9 cellular contexts compared by ENCODE assay signal in the genomic region with DNA sequence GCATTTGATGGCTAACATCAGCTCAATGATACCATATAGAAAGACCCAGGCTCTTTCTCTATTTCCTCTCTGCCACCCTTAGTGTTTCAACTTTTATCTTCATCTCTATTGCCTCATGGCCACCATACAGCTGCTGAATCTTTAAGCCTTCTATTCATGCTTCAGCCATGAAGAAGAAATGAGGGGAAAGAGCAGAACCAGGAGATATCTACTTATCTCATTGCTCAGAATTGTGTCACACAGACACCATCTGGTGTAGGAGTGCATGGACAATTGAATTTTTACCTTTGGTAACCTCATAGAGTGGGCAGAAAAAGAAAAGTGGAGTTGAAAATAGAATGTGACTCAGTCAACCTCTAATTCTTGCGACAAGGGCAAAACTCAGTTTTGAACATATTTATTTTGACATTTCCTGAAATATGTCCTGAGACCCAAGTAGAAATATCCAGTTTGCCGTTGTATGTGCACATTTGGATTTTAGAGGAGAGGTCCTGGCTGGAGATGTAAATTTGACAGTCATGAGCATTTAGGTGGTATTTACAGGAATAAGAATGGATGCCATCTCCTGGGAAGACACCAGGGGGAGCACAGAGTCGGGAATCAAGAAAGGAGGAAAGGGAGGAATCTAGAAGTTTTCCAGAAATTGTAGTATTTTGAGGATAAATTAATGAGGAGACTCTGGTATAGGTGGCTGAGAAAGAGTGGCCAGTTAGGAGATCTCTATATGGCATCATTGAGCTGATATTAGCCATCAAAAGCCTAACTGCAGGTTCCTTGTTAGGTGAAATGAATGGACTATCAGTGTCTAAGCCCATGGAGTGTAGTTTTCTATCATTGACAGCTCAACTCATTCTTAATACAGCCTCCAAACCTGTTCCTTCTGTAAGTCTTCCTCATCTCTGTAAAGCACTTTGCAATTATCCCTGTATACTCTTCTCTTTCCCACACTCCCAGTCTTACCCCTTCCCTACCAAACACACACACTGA. TPM values are rescaled to one million over a fixed set of nuclear protein-coding genes. Genes with fewer than 3 reads are reported as not detected.
DNase-seq lines count a peak whose midpoint lies in the region; ATAC-seq, FAIRE-seq and TF ChIP-seq lines count a peak whose summit lies in the region.
"Had no signal": no experiment of that assay in that cellular context is flagged by ENCODE, and none has a peak within 500 bp of the region (broad histone marks: within the 10 kb centered on the region; RNA-seq: fewer than 3 reads in every experiment).

No MANE protein-coding gene starts in this region.

- H3K9ac ChIP-seq in IMR-90 (ENCODE audit: low read depth, low read length) (no peak overlapping the region), HepG2 (ENCODE audit: insufficient read depth, low read depth, low read length) (no peak overlapping the region)

- H2AFZ ChIP-seq in IMR-90 (replicated peaks; ENCODE audit: low read length, poor library complexity) (no peak overlapping the region), HepG2 (ENCODE audit: low read length) (no peak overlapping the region)

- H3K9me3 Mint-ChIP-seq in MCF 10A (ENCODE audit: unreplicated experiment), result no peaks in the 10 kb centered on the region

- H2BK20ac ChIP-seq in IMR-90 (ENCODE audit: low read depth, low read length), result no peak overlapping the region

- no peak overlapping the region for H3K14ac ChIP-seq in IMR-90 (replicated peaks; ENCODE audit: low read depth, low read length)

- H3K4ac ChIP-seq in IMR-90 (ENCODE audit: low read depth, low read length), result no peak overlapping the region

- H3K27me3 Mint-ChIP-seq in MCF 10A (ENCODE audit: insufficient read depth, unreplicated experiment), result peaks cover 93% of the 10 kb centered on the region

- no peaks in the 10 kb centered on the region for H3K4me1 Mint-ChIP-seq in MCF 10A (ENCODE audit: insufficient read depth, unreplicated experiment)

- H2BK120ac ChIP-seq in IMR-90 (ENCODE audit: low read depth, low read length), result no peak overlapping the region

- dilution Hi-C loops in IMR-90 (cut with HindIII; ENCODE audit: low sequenced_read_pairs, unreplicated experiment), result no loop called here

- DNase-seq in CD1c-positive myeloid dendritic cell (ENCODE audit: extremely low spot score), result peak; percentile 26
- DNase-seq in IMR-90, result peak; percentile 41
- peak; percentile 58 for DNase-seq in MCF 10A (ENCODE audit: unreplicated experiment)
- peak; percentile 24 for DNase-seq in HepG2 (ENCODE audit: low spot score)
- peak; percentile 35 for DNase-seq in urothelium cell line (ENCODE audit: low spot score)
- no peak for DNase-seq in MV-4-11 (lab: John Stamatoyannopoulos, UW)
- DNase-seq in GOT3 (lab: John Stamatoyannopoulos, UW), result no peak
- DNase-seq in stimulated activated naive CD4-positive, alpha-beta T cell treated with Interleukin-2 at 50 U/mL for 16 hours (lab: John Stamatoyannopoulos, UW), result no peak

- H3K4me1 ChIP-seq in IMR-90 (ENCODE audit: control insufficient read depth, insufficient read depth, low read length) (no peaks in the 10 kb centered on the region), HepG2 (ENCODE audit: insufficient read depth, low read length) (no peaks in the 10 kb centered on the region)

- POLR2A ChIA-PET in IMR-90 (lab: Charles Lee; ENCODE audit: unreplicated experiment) (no interaction called here), MCF 10A (lab: Yijun Ruan, JAX) (no interaction called here), HepG2 (lab: Yijun Ruan, JAX) (no interaction called here)

- H3K27ac Mint-ChIP-seq in MCF 10A (ENCODE audit: low read depth, unreplicated experiment), result no peak overlapping the region

- no peak overlapping the region for H4K5ac ChIP-seq in IMR-90 (ENCODE audit: low read depth, low read length)

- in situ Hi-C loops in IMR-90 (cut with MboI; ENCODE audit: low sequenced_read_pairs) (loop anchor here (25.0 kb wide), 1 partner anchor 664 kb away; no protein-coding TSS in a partner anchor), HepG2 (cut with HindIII; ENCODE audit: extremely low pct_ligation_motif_present, low pct_unique_long_range_greater_than_20kb) (no loop called here)

- peak; percentile 79 for ATAC-seq in IMR-90 (ENCODE audit: low read depth)
- ATAC-seq in HepG2, result 0 out of 3 replicates have a peak, but pooled peaks have one; percentile 40

- no peaks in the 10 kb centered on the region for H3K9me1 ChIP-seq in IMR-90 (ENCODE audit: insufficient read depth, low read length)

- H3K56ac ChIP-seq in IMR-90 (ENCODE audit: extremely low read depth, insufficient read depth, low read length), result no peak overlapping the region

- TF ChIP-seq RAD21 in IMR-90 (IDR thresholded peaks at IDR 0.05; ENCODE audit: low read length), result peak; percentile 48
- no peak for TF ChIP-seq RAD21 in HepG2 (CRISPR knock-in tag; IDR thresholded peaks at IDR 0.05)

- TF ChIP-seq CTCF in IMR-90 (conservative IDR thresholded peaks at IDR 0.05; ENCODE audit: low read depth, low read length) (peak; percentile 69), MCF 10A (IDR thresholded peaks at IDR 0.05; ENCODE audit: unreplicated experiment) (peak; percentile 76), HepG2 (CRISPR knock-in tag; IDR thresholded peaks at IDR 0.05) (peak; percentile 66)

- H3K9me3 ChIP-seq in IMR-90 (ENCODE audit: control insufficient read depth, insufficient read depth, low read length), result no peaks in the 10 kb centered on the region
- H3K9me3 ChIP-seq in HepG2 (ENCODE audit: low read length), result no peaks in the 10 kb centered on the region

- H3K23ac ChIP-seq in IMR-90 (ENCODE audit: low read depth, low read length), result no peak overlapping the region

- TF ChIP-seq EP300 in HepG2 (IDR thresholded peaks at IDR 0.05; ENCODE audit: low read depth in 2 of 2, low read length in 2 of 2) (no peak), HepG2 (CRISPR knock-in tag; IDR thresholded peaks at IDR 0.05; ENCODE audit: borderline replicate concordance) (no peak)

- TF ChIP-seq POLR2A in IMR-90 (IDR thresholded peaks at IDR 0.05; ENCODE audit: low read depth, low read length) (no peak), HepG2 (IDR thresholded peaks at IDR 0.05; ENCODE audit: insufficient read depth in 1 of 2, low read depth in 2 of 2, low read length in 2 of 2) (no peak)

- peaks cover 7% of the 10 kb centered on the region for H3K27me3 ChIP-seq in IMR-90 (ENCODE audit: control insufficient read depth, insufficient read depth, low read length)
- H3K27me3 ChIP-seq in HepG2 (ENCODE audit: control insufficient read depth in 1 of 2, insufficient read depth in 2 of 2, low read length in 2 of 2), result no peaks in the 10 kb centered on the region

- no peak overlapping the region for H2BK15ac ChIP-seq in IMR-90 (ENCODE audit: low read depth, low read length)

- no peak overlapping the region for H3K4me3 ChIP-seq in IMR-90 (ENCODE audit: insufficient read depth, low read depth, low read length)
- H3K4me3 ChIP-seq in HepG2 (replicated peaks in 1 of 3; ENCODE audit: insufficient read depth in 1 of 3, low read depth in 2 of 3, low read length in 3 of 3), result no peak overlapping the region

- no peak overlapping the region for H4K8ac ChIP-seq in IMR-90 (ENCODE audit: low read depth in 2 of 2, low read length in 2 of 2)

- H3K27ac ChIP-seq in IMR-90 (ENCODE audit: insufficient read depth, low read length) (no peak overlapping the region), HepG2 (ENCODE audit: extremely low read length, insufficient read depth, low read length) (no peak overlapping the region)
- H3K27ac ChIP-seq: epithelial cell of prostate had no signal

- H3K4me2 ChIP-seq in IMR-90 (ENCODE audit: low read depth, low read length) (no peak overlapping the region), HepG2 (ENCODE audit: low read depth, low read length) (no peak overlapping the region)

- no peaks in the 10 kb centered on the region for H3K79me2 ChIP-seq in HepG2 (ENCODE audit: insufficient read depth, low read length)

- WGBS in IMR-90 (ENCODE audit: extremely low coverage in 2 of 2, insufficient read length in 1 of 2), 2 experiments, result 33% methylated on average over 3 of the region's 3 CpGs; no CpG with 5 or more reads in 1 of the 2 experiments
- WGBS in HepG2 (ENCODE audit: low lambda C conversion rate), result 30% methylated on average over 3 of the region's 3 CpGs

- H3K36me3 ChIP-seq in IMR-90 (ENCODE audit: control insufficient read depth, insufficient read depth, low read length) (no peaks in the 10 kb centered on the region), HepG2 (replicated peaks in 1 of 2; ENCODE audit: control insufficient read depth in 1 of 2, insufficient read depth in 2 of 2, low read length in 2 of 2) (no peaks in the 10 kb centered on the region)

- H3K4me3 Mint-ChIP-seq in MCF 10A (ENCODE audit: unreplicated experiment), result no peak overlapping the region

- no peak overlapping the region for H2AK5ac ChIP-seq in IMR-90 (ENCODE audit: low read depth, low read length)

- no peaks in the 10 kb centered on the region for H3K36me3 Mint-ChIP-seq in MCF 10A (ENCODE audit: insufficient read depth, unreplicated experiment)

- no peak overlapping the region for H3K18ac ChIP-seq in IMR-90 (ENCODE audit: low read depth, low read length)

- CTCF ChIA-PET in IMR-90 (lab: Yijun Ruan, JAX) (interaction anchor here (0.7 kb wide), 1 partner anchor 351 kb away, joined by 3 read pairs; no protein-coding TSS in a partner anchor), MCF 10A (lab: Yijun Ruan, JAX) (interaction anchor here (0.5 to 7.7 kb wide), 37 partner anchors 9 to 1180 kb away, joined by 3 to 211 read pairs (median 3); no protein-coding TSS in a partner anchor), HepG2 (lab: Yijun Ruan, JAX; ENCODE audit: low intra/inter-chr PET ratio, low total read pairs) (interaction anchor here (0.8 to 1.4 kb wide), 3 partner anchors 315 to 352 kb away, joined by 4 to 12 read pairs (median 5); no protein-coding TSS in a partner anchor)

- FAIRE-seq in HepG2 (lab: Jason Lieb, UNC) (no peak), urothelium cell line (lab: Jason Lieb, UNC) (peak; percentile 32)

- BruUV-seq in IMR-90 (replicated peaks; lab: Mats Ljungman, UMichigan), result no TSS peak
- BruUV-seq in MCF 10A (replicated peaks; lab: Mats Ljungman, UMichigan), result no TSS peak
- no TSS peak for BruUV-seq in HepG2 (replicated peaks; lab: Mats Ljungman, UMichigan)

- no peak overlapping the region for H2AK9ac ChIP-seq in IMR-90 (replicated peaks; ENCODE audit: low read depth, low read length, poor library complexity)

- H2BK5ac ChIP-seq in IMR-90 (ENCODE audit: low read depth, low read length, poor library complexity, severe bottlenecking), result no peak overlapping the region

- intact Hi-C loops in IMR-90 (cut with micrococcal nuclease) (loop anchor here (1.0 kb wide), 1 partner anchor 352 kb away; no protein-coding TSS in a partner anchor), MCF 10A (cut with micrococcal nuclease) (loop anchor here (1.0 kb wide), 2 partner anchors 315 to 352 kb away; no protein-coding TSS in a partner anchor), HepG2 (cut with micrococcal nuclease; ENCODE audit: unreplicated experiment) (loop anchor here (1.0 kb wide), 2 partner anchors 315 to 352 kb away; no protein-coding TSS in a partner anchor)

- H4K91ac ChIP-seq in IMR-90 (ENCODE audit: insufficient read depth, low read depth, low read length), result no peak overlapping the region

- H4K20me1 ChIP-seq in IMR-90 (ENCODE audit: insufficient read depth, low read length) (no peaks in the 10 kb centered on the region), HepG2 (ENCODE audit: insufficient read depth, low read length) (no peaks in the 10 kb centered on the region)

- no peaks in the 10 kb centered on the region for H3K79me1 ChIP-seq in IMR-90 (ENCODE audit: low read depth in 1 of 2, low read length in 2 of 2)

RNA-seq across cellular contexts. Expression of a gene that starts 7.0 kb away (rescaled TPM):
- total RNA-seq in IMR-90 (2012; rRNA removed), result not detected in 2 replicates
- not detected in 2 replicates for polyA plus RNA-seq in IMR-90 (2012; rRNA removed)
- polyA plus RNA-seq in IMR-90 (2012; cell fraction: cytosol; rRNA removed), result not detected in 2 replicates
- not detected in 2 replicates for polyA plus RNA-seq in IMR-90 (2012; cell fraction: nucleus; rRNA removed; ENCODE audit: low replicate concordance)
- total RNA-seq in MCF 10A (2022), result not detected in 2 replicates
- not detected in 2 replicates for total RNA-seq in HepG2 (2016; rRNA removed; fragmentation: Illumina TruSeq; extraction: Trizol)
- total RNA-seq in HepG2 (2016; cell fraction: cytosol; rRNA removed; fragmentation: Illumina TruSeq; extraction: Trizol; ENCODE audit: low read depth), result not detected in 2 replicates
- not detected in 2 replicates for total RNA-seq in HepG2 (2016; cell fraction: insoluble cytoplasmic fraction; rRNA removed; fragmentation: Illumina TruSeq; extraction: Trizol)
- not detected in 2 replicates for total RNA-seq in HepG2 (2016; cell fraction: membrane; rRNA removed; fragmentation: Illumina TruSeq; extraction: Trizol)
- total RNA-seq in HepG2 (2016; cell fraction: nucleus; rRNA removed; fragmentation: Illumina TruSeq; extraction: Trizol), result not detected in 2 replicates
- not detected in 2 replicates for polyA plus RNA-seq in HepG2 (2011; rRNA removed)
- not detected in 2 replicates for polyA plus RNA-seq in HepG2 (2011; cell fraction: cytosol; rRNA removed)
- polyA plus RNA-seq in HepG2 (2011; cell fraction: nucleus; rRNA removed), result not detected in 2 replicates
- not detected in 2 replicates for polyA plus RNA-seq in HepG2 (2012)
- polyA plus RNA-seq in HepG2 (2016; cell fraction: cytosol; fragmentation: Illumina TruSeq; extraction: Trizol; ENCODE audit: low read depth), result not detected in 2 replicates
- not detected in 2 replicates for polyA plus RNA-seq in HepG2 (2016; cell fraction: insoluble cytoplasmic fraction; fragmentation: Illumina TruSeq; extraction: Trizol; ENCODE audit: low read depth)
- not detected in 2 replicates for polyA plus RNA-seq in HepG2 (2016; cell fraction: membrane; fragmentation: Illumina TruSeq; extraction: Trizol; ENCODE audit: low read depth)
- polyA plus RNA-seq in HepG2 (2016; cell fraction: nucleus; fragmentation: Illumina TruSeq; extraction: Trizol; ENCODE audit: insufficient read depth, low read depth), result not detected in 2 replicates
- not detected in 2 replicates for polyA minus RNA-seq in HepG2 (2011; rRNA and poly(A)+ RNA removed; ENCODE audit: low replicate concordance)
- polyA minus RNA-seq in HepG2 (2011; cell fraction: cytosol; rRNA and poly(A)+ RNA removed), result not detected in 2 replicates
- not detected in 2 replicates for polyA minus RNA-seq in HepG2 (2011; cell fraction: nucleus; rRNA and poly(A)+ RNA removed)

RNA-seq across cellular contexts. Expression of a gene that starts 38.4 kb away (rescaled TPM):
- 322 and 337 TPM in 2 replicates for total RNA-seq in IMR-90 (2012; rRNA removed)
- 129 and 145 TPM in 2 replicates for polyA plus RNA-seq in IMR-90 (2012; rRNA removed)
- 73.7 and 140 TPM in 2 replicates for polyA plus RNA-seq in IMR-90 (2012; cell fraction: cytosol; rRNA removed)
- 303 and 325 TPM in 2 replicates for polyA plus RNA-seq in IMR-90 (2012; cell fraction: nucleus; rRNA removed; ENCODE audit: low replicate concordance)
- total RNA-seq in MCF 10A (2022), result 38.3 and 55.1 TPM in 2 replicates
- total RNA-seq in HepG2 (2016; rRNA removed; fragmentation: Illumina TruSeq; extraction: Trizol), result 15.1 and 29.6 TPM in 2 replicates
- 2.9 and 3.3 TPM in 2 replicates for total RNA-seq in HepG2 (2016; cell fraction: cytosol; rRNA removed; fragmentation: Illumina TruSeq; extraction: Trizol; ENCODE audit: low read depth)
- total RNA-seq in HepG2 (2016; cell fraction: insoluble cytoplasmic fraction; rRNA removed; fragmentation: Illumina TruSeq; extraction: Trizol), result 15.8 and 20.3 TPM in 2 replicates
- 4.9 and 6.6 TPM in 2 replicates for total RNA-seq in HepG2 (2016; cell fraction: membrane; rRNA removed; fragmentation: Illumina TruSeq; extraction: Trizol)
- total RNA-seq in HepG2 (2016; cell fraction: nucleus; rRNA removed; fragmentation: Illumina TruSeq; extraction: Trizol), result 48.1 and 58.7 TPM in 2 replicates
- 9.6 and 10.4 TPM in 2 replicates for polyA plus RNA-seq in HepG2 (2011; rRNA removed)
- 6.0 and 6.2 TPM in 2 replicates for polyA plus RNA-seq in HepG2 (2011; cell fraction: cytosol; rRNA removed)
- polyA plus RNA-seq in HepG2 (2011; cell fraction: nucleus; rRNA removed), result 60.5 and 66.6 TPM in 2 replicates
- 7.2 and 11.3 TPM in 2 replicates for polyA plus RNA-seq in HepG2 (2012)
- 1.1 and 1.2 TPM in 2 replicates for polyA plus RNA-seq in HepG2 (2016; cell fraction: cytosol; fragmentation: Illumina TruSeq; extraction: Trizol; ENCODE audit: low read depth)
- 11.3 and 11.7 TPM in 2 replicates for polyA plus RNA-seq in HepG2 (2016; cell fraction: insoluble cytoplasmic fraction; fragmentation: Illumina TruSeq; extraction: Trizol; ENCODE audit: low read depth)
- polyA plus RNA-seq in HepG2 (2016; cell fraction: membrane; fragmentation: Illumina TruSeq; extraction: Trizol; ENCODE audit: low read depth), result 1.7 and 2.5 TPM in 2 replicates
- polyA plus RNA-seq in HepG2 (2016; cell fraction: nucleus; fragmentation: Illumina TruSeq; extraction: Trizol; ENCODE audit: insufficient read depth, low read depth), result 48.9 and 53.4 TPM in 2 replicates
- 14.4 and 63.9 TPM in 2 replicates for polyA minus RNA-seq in HepG2 (2011; rRNA and poly(A)+ RNA removed; ENCODE audit: low replicate concordance)
- polyA minus RNA-seq in HepG2 (2011; cell fraction: cytosol; rRNA and poly(A)+ RNA removed), result 9.4 and 11.9 TPM in 2 replicates
- 104 and 167 TPM in 2 replicates for polyA minus RNA-seq in HepG2 (2011; cell fraction: nucleus; rRNA and poly(A)+ RNA removed)

Comparison
In these comparisons a context has a peak if more than half of its experiments do, and no peak if none do; other contexts are left out.
1. DNase-seq: peak in CD1c-positive myeloid dendritic cell (single experiment), IMR-90 (single experiment), MCF 10A (single experiment), HepG2 (single experiment) and urothelium cell line (single experiment); none in MV-4-11 (single experiment), GOT3 (single experiment) and stimulated activated naive CD4-positive, alpha-beta T cell treated with Interleukin-2 at 50 U/mL for 16 hours (single experiment).
2. Peak in every context shown above with its lines, with median percentiles within 50 percentile points of each other: CTCF ChIP-seq.